In genomic region chr1:97499667-97500066, GRCh38 we compare ENCODE assay signal across 23 cellular contexts.
DNase-seq lines count a peak whose midpoint lies in the region; ATAC-seq, FAIRE-seq and TF ChIP-seq lines count a peak whose summit lies in the region.
"Had no signal": no experiment of that assay in that cellular context is flagged by ENCODE, and none has a peak within 500 bp of the region (broad histone marks: within the 10 kb centered on the region; RNA-seq: fewer than 3 reads in every experiment).

No MANE protein-coding gene starts in this region.

- no peaks in the 10 kb centered on the region for H3K27me3 ChIP-seq in adipocyte (replicated peaks; ENCODE audit: control insufficient read depth, insufficient read depth, low read length)
- no peaks in the 10 kb centered on the region for H3K27me3 ChIP-seq in right lobe of liver
- H3K27me3 ChIP-seq: BLaER1 had no signal

- TF ChIP-seq POLR2A in right lobe of liver (IDR thresholded peaks at IDR 0.05) (no peak), GM12891 (IDR thresholded peaks at IDR 0.05; ENCODE audit: low read depth, low read length) (no peak)

- H3K4me3 ChIP-seq in adipocyte (ENCODE audit: low read length) (no peak overlapping the region), right lobe of liver (no peak overlapping the region)
- H3K4me3 ChIP-seq: BLaER1, GM23248 had no signal

- H3K9ac ChIP-seq in adipocyte (ENCODE audit: low read length): no peak overlapping the region
- H3K9ac ChIP-seq: BLaER1, GM23248 had no signal

- DNase-seq in adipocyte (ENCODE audit: low read depth) (peak; percentile 44), right lobe of liver (no peak), NCI-H524 treated with DMSO at 0.1 percent for 48 hours (lab: John Stamatoyannopoulos, UW) (no peak), T-helper 1 cell (no peak), GM12891 (ENCODE audit: insufficient read length, low spot score) (no peak)
- DNase-seq: CD4-positive, CD25-positive, alpha-beta regulatory T cell; DMS153; DND-41; GM23248; H7; KBM-7; MM.1S; NCI-H1105; NCI-H2029; NCI-H446; NCI-H526 treated with DMSO at 0.1 percent for 48 hours; Right ventricle myocardium superior; RPMI8226 had no signal

- H3K27ac ChIP-seq in right lobe of liver: no peak overlapping the region
- H3K27ac ChIP-seq: BLaER1, GM23248 had no signal

- FAIRE-seq in G401.6 (lab: Jason Lieb, UNC) (peak; percentile 3), endometrium (lab: Jason Lieb, UNC) (peak; percentile 90), GM12891 (lab: Jason Lieb, UNC) (no peak)
- FAIRE-seq: HTR-8/SVneo had no signal

- peaks cover 17% of the 10 kb centered on the region for H3K4me1 ChIP-seq in adipocyte (ENCODE audit: control insufficient read depth, insufficient read depth, low read length)
- peaks cover 0 to 41% (median 9%) of the 10 kb centered on the region in 4 donors for H3K4me1 ChIP-seq in right lobe of liver
- H3K4me1 ChIP-seq: BLaER1 had no signal

- intact Hi-C loops in right lobe of liver (cut with DNase I): no loop called here

- H3K36me3 ChIP-seq in adipocyte (ENCODE audit: control insufficient read depth, insufficient read depth, low read length, severe bottlenecking) (no peaks in the 10 kb centered on the region), right lobe of liver (no peaks in the 10 kb centered on the region)
- H3K36me3 ChIP-seq: BLaER1 had no signal

- no peak for TF ChIP-seq CTCF in right lobe of liver (IDR thresholded peaks at IDR 0.05)

- H3K9me3 ChIP-seq in adipocyte (ENCODE audit: control insufficient read depth, low read length): no peaks in the 10 kb centered on the region
- H3K9me3 ChIP-seq in right lobe of liver: no peaks in the 10 kb centered on the region
- H3K9me3 ChIP-seq: BLaER1 had no signal

- ATAC-seq in right lobe of liver (peak; percentile 70 to 78 (median 70)), HG02981 (IDR thresholded peaks at IDR 0.05; ENCODE audit: unreplicated experiment) (no peak)

TF ChIP-seq in GM12891, 5 proteins besides CTCF, POLR2A, EP300 and RAD21:
- TF ChIP-seq PAX5 (IDR thresholded peaks at IDR 0.05; ENCODE audit: insufficient read depth, low read length, severe bottlenecking): no peak
- no peak for TF ChIP-seq POLR2AphosphoS5 (IDR thresholded peaks at IDR 0.05; ENCODE audit: low read depth, low read length)
- no peak for TF ChIP-seq TAF1 (IDR thresholded peaks at IDR 0.05; ENCODE audit: low read depth, low read length)
- TF ChIP-seq SPI1 (IDR thresholded peaks at IDR 0.05; ENCODE audit: low read depth, low read length): no peak
- TF ChIP-seq POU2F2 (IDR thresholded peaks at IDR 0.05; ENCODE audit: low read depth, low read length): no peak
